9 cellular contexts compared by ENCODE assay signal in the genomic region with DNA sequence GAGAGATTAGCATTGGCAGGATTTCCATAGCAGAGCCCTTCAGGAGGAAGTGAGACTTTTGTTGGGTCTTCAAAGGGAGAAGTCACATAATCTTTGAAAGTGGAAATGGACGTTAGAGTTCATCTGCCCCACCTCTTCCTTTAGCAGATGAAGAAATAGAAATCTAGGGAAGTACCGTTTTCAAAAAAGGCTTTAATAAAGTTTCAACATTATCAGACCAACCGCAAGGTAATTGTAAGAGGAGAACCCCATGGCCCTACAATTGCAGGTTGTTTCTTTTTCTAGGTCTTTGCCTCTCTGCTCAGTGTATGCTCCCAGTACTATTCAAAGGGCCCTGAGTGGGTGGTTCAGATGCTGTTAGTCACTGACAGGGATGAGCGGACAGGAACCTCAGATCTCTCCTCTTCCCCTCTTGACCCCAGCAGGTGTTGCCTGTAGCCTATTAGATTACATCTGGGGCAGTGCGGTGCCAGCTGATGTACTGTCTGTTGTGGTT. TPM values are rescaled to one million over a fixed set of nuclear protein-coding genes. Genes with fewer than 3 reads are reported as not detected.
A peak's percentile ranks its signal among the peaks of the same experiment; 100 is the strongest.
DNase-seq lines count a peak whose midpoint lies in the region; ATAC-seq, FAIRE-seq and TF ChIP-seq lines count a peak whose summit lies in the region.
"Had no signal": no experiment of that assay in that cellular context is flagged by ENCODE, and none has a peak within 500 bp of the region (broad histone marks: within the 10 kb centered on the region; RNA-seq: fewer than 3 reads in every experiment).

No MANE protein-coding gene starts in this region.

- DNase-seq in activated CD8-positive, alpha-beta T cell treated with anti-CD3 and anti-CD28 coated beads for 36 hours: peak; percentile 36
- DNase-seq in activated CD8-positive, alpha-beta T cell treated with anti-CD3 and anti-CD28 coated beads, Interleukin-2, amount 10 ng/mL, durations not matched to agents 7 days and 5 days: no peak
- DNase-seq in NOMO-1 (lab: John Stamatoyannopoulos, UW; ENCODE audit: unreplicated experiment in 2 of 2): peak; percentile 94 to 99
- no peak for DNase-seq in stimulated activated effector memory CD8-positive, alpha-beta T cell treated with anti-CD3 and anti-CD28 coated beads, Interleukin-12 subunit alpha, Interleukin-12 subunit beta, amount 100 ng/mL, for 72 hours (ENCODE audit: low spot score in 2 of 2)
- DNase-seq in endodermal cell: no peak
- DNase-seq in NCI-H1048 (lab: John Stamatoyannopoulos, UW): no peak
- no peak for DNase-seq in small intestine
- DNase-seq: stimulated activated naive CD4-positive, alpha-beta T cell had no signal

- H3K36me3 ChIP-seq in endodermal cell (ENCODE audit: control insufficient read depth, insufficient read depth, low read length) (no peaks in the 10 kb centered on the region), small intestine (ENCODE audit: control insufficient read depth in 2 of 2, insufficient read depth in 2 of 2, low read length in 2 of 2) (no peaks in the 10 kb centered on the region)

- POLR2A ChIA-PET in activated CD8-positive, alpha-beta T cell treated with anti-CD3 and anti-CD28 coated beads for 36 hours (lab: Charles Lee): no interaction called here
- POLR2A ChIA-PET in activated CD8-positive, alpha-beta T cell treated with anti-CD3 and anti-CD28 coated beads, Interleukin-2, amount 10 ng/mL, durations not matched to agents 7 days and 5 days (lab: Charles Lee): no interaction called here

- peak; percentile 76 for ATAC-seq in activated CD8-positive, alpha-beta T cell treated with anti-CD3 and anti-CD28 coated beads for 36 hours
- ATAC-seq in activated CD8-positive, alpha-beta T cell treated with anti-CD3 and anti-CD28 coated beads, Interleukin-2, amount 10 ng/mL, durations not matched to agents 7 days and 5 days: no peak
- ATAC-seq in HG02938 (IDR thresholded peaks at IDR 0.05; ENCODE audit: unreplicated experiment): peak; percentile 92
- peak; percentile 62 for ATAC-seq in stimulated activated effector memory CD8-positive, alpha-beta T cell treated with anti-CD3 and anti-CD28 coated beads, Interleukin-12 subunit alpha, Interleukin-12 subunit beta, amount 100 ng/mL, for 72 hours

- peaks cover 3% of the 10 kb centered on the region for H3K4me1 Mint-ChIP-seq in activated CD8-positive, alpha-beta T cell treated with anti-CD3 and anti-CD28 coated beads for 36 hours (ENCODE audit: low read depth)
- no peaks in the 10 kb centered on the region for H3K4me1 Mint-ChIP-seq in activated CD8-positive, alpha-beta T cell treated with anti-CD3 and anti-CD28 coated beads, Interleukin-2, amount 10 ng/mL, durations not matched to agents 7 days and 5 days (ENCODE audit: low read depth)
- H3K4me1 Mint-ChIP-seq in stimulated activated effector memory CD8-positive, alpha-beta T cell treated with anti-CD3 and anti-CD28 coated beads, Interleukin-12 subunit alpha, Interleukin-12 subunit beta, amount 100 ng/mL, for 72 hours: no peaks in the 10 kb centered on the region
- H3K4me1 Mint-ChIP-seq in endodermal cell: peaks cover 23% of the 10 kb centered on the region

- H3K27ac ChIP-seq in endodermal cell (ENCODE audit: low read depth, low read length): no peak overlapping the region
- H3K27ac ChIP-seq in small intestine (ENCODE audit: low read depth in 1 of 2, low read length in 1 of 2): no peak overlapping the region

- H3K4me3 ChIP-seq in endodermal cell (ENCODE audit: low read length): no peak overlapping the region
- no peak overlapping the region for H3K4me3 ChIP-seq in small intestine (ENCODE audit: low read depth in 1 of 2, low read length in 2 of 2)

- H3K9me3 ChIP-seq in endodermal cell (ENCODE audit: control insufficient read depth, low read length) (no peaks in the 10 kb centered on the region), small intestine (ENCODE audit: control insufficient read depth, low read depth) (no peaks in the 10 kb centered on the region)

- H3K9ac ChIP-seq in endodermal cell (ENCODE audit: extremely low read depth, low read length, poor library complexity, severe bottlenecking): no peak overlapping the region

- no peak for FAIRE-seq in small intestine (lab: Jason Lieb, UNC)

- no peak overlapping the region for H3K4me3 Mint-ChIP-seq in activated CD8-positive, alpha-beta T cell treated with anti-CD3 and anti-CD28 coated beads for 36 hours
- no peak overlapping the region for H3K4me3 Mint-ChIP-seq in activated CD8-positive, alpha-beta T cell treated with anti-CD3 and anti-CD28 coated beads, Interleukin-2, amount 10 ng/mL, durations not matched to agents 7 days and 5 days
- no peak overlapping the region for H3K4me3 Mint-ChIP-seq in stimulated activated effector memory CD8-positive, alpha-beta T cell treated with anti-CD3 and anti-CD28 coated beads, Interleukin-12 subunit alpha, Interleukin-12 subunit beta, amount 100 ng/mL, for 72 hours
- no peak overlapping the region for H3K4me3 Mint-ChIP-seq in endodermal cell

- CTCF ChIA-PET in activated CD8-positive, alpha-beta T cell treated with anti-CD3 and anti-CD28 coated beads for 36 hours (lab: Charles Lee): no interaction called here
- CTCF ChIA-PET in activated CD8-positive, alpha-beta T cell treated with anti-CD3 and anti-CD28 coated beads, Interleukin-2, amount 10 ng/mL, durations not matched to agents 7 days and 5 days (lab: Charles Lee): no interaction called here

- H3K27me3 ChIP-seq in endodermal cell (ENCODE audit: control insufficient read depth, insufficient read depth, low read length, poor library complexity, severe bottlenecking) (no peaks in the 10 kb centered on the region), small intestine (ENCODE audit: control insufficient read depth in 2 of 2, insufficient read depth in 2 of 2, low read length in 2 of 2) (no peaks in the 10 kb centered on the region)

- no peaks in the 10 kb centered on the region for H3K27me3 Mint-ChIP-seq in activated CD8-positive, alpha-beta T cell treated with anti-CD3 and anti-CD28 coated beads for 36 hours
- H3K27me3 Mint-ChIP-seq in activated CD8-positive, alpha-beta T cell treated with anti-CD3 and anti-CD28 coated beads, Interleukin-2, amount 10 ng/mL, durations not matched to agents 7 days and 5 days (ENCODE audit: low read depth): no peaks in the 10 kb centered on the region
- no peaks in the 10 kb centered on the region for H3K27me3 Mint-ChIP-seq in endodermal cell (ENCODE audit: insufficient read depth)

- H3K4me1 ChIP-seq in endodermal cell (ENCODE audit: control insufficient read depth, insufficient read depth, low read length) (peaks cover 2% of the 10 kb centered on the region), small intestine (ENCODE audit: control insufficient read depth in 2 of 2, insufficient read depth in 1 of 2, low read depth in 1 of 2, low read length in 1 of 2) (no peaks in the 10 kb centered on the region)

- 90 to 100% methylated on average over 1 to 2 of the region's 5 CpGs for WGBS in endodermal cell (ENCODE audit: insufficient coverage in 1 of 2, insufficient read length in 1 of 2), 2 experiments
- 67 to 76% (median 69%) methylated on average over 5 of the region's 5 CpGs for WGBS in small intestine, 3 donors

- peaks cover 2% of the 10 kb centered on the region for H3K9me3 Mint-ChIP-seq in activated CD8-positive, alpha-beta T cell treated with anti-CD3 and anti-CD28 coated beads for 36 hours
- no peaks in the 10 kb centered on the region for H3K9me3 Mint-ChIP-seq in activated CD8-positive, alpha-beta T cell treated with anti-CD3 and anti-CD28 coated beads, Interleukin-2, amount 10 ng/mL, durations not matched to agents 7 days and 5 days (ENCODE audit: insufficient read depth)
- no peaks in the 10 kb centered on the region for H3K9me3 Mint-ChIP-seq in stimulated activated effector memory CD8-positive, alpha-beta T cell treated with anti-CD3 and anti-CD28 coated beads, Interleukin-12 subunit alpha, Interleukin-12 subunit beta, amount 100 ng/mL, for 72 hours
- H3K9me3 Mint-ChIP-seq in endodermal cell: peaks cover 29% of the 10 kb centered on the region

- intact Hi-C loops in activated CD8-positive, alpha-beta T cell treated with anti-CD3 and anti-CD28 coated beads for 36 hours (cut with micrococcal nuclease): no loop called here

- H3K36me3 Mint-ChIP-seq in activated CD8-positive, alpha-beta T cell treated with anti-CD3 and anti-CD28 coated beads for 36 hours (ENCODE audit: low read depth): peaks cover 2% of the 10 kb centered on the region
- no peaks in the 10 kb centered on the region for H3K36me3 Mint-ChIP-seq in activated CD8-positive, alpha-beta T cell treated with anti-CD3 and anti-CD28 coated beads, Interleukin-2, amount 10 ng/mL, durations not matched to agents 7 days and 5 days (ENCODE audit: low read depth)
- no peaks in the 10 kb centered on the region for H3K36me3 Mint-ChIP-seq in stimulated activated effector memory CD8-positive, alpha-beta T cell treated with anti-CD3 and anti-CD28 coated beads, Interleukin-12 subunit alpha, Interleukin-12 subunit beta, amount 100 ng/mL, for 72 hours
- H3K36me3 Mint-ChIP-seq in endodermal cell (ENCODE audit: low read depth): peaks cover 6% of the 10 kb centered on the region

- no peak overlapping the region for H3K27ac Mint-ChIP-seq in activated CD8-positive, alpha-beta T cell treated with anti-CD3 and anti-CD28 coated beads for 36 hours
- no peak overlapping the region for H3K27ac Mint-ChIP-seq in activated CD8-positive, alpha-beta T cell treated with anti-CD3 and anti-CD28 coated beads, Interleukin-2, amount 10 ng/mL, durations not matched to agents 7 days and 5 days
- no peak overlapping the region for H3K27ac Mint-ChIP-seq in stimulated activated effector memory CD8-positive, alpha-beta T cell treated with anti-CD3 and anti-CD28 coated beads, Interleukin-12 subunit alpha, Interleukin-12 subunit beta, amount 100 ng/mL, for 72 hours
- H3K27ac Mint-ChIP-seq in endodermal cell: no peak overlapping the region

- no peak for TF ChIP-seq CTCF in activated CD8-positive, alpha-beta T cell treated with anti-CD3 and anti-CD28 coated beads for 36 hours (IDR thresholded peaks at IDR 0.05)
- no peak for TF ChIP-seq CTCF in endodermal cell (conservative IDR thresholded peaks at IDR 0.05)

RNA-seq across cellular contexts. Expression of gene AP1S2, which starts 48.6 kb away (rescaled TPM):
- 10 to 100 TPM; 22.6 to 28.8 TPM for total RNA-seq in activated CD8-positive, alpha-beta T cell treated with anti-CD3 and anti-CD28 coated beads for 36 hours
- 10 to 100 TPM; 33.9 to 35.9 TPM for total RNA-seq in activated CD8-positive, alpha-beta T cell treated with anti-CD3 and anti-CD28 coated beads, Interleukin-2, amount 10 ng/mL, durations not matched to agents 7 days and 5 days
- 100 to 1,000 TPM; 133 to 220 TPM for total RNA-seq in endodermal cell
- 128 TPM for polyA plus RNA-seq in endodermal cell (2013, experiment 1 of 2)
- 136 TPM for polyA plus RNA-seq in endodermal cell (2013, experiment 2 of 2)
- 10 to 100 TPM in 1 of 3 donors, 1 to 10 TPM in 2; 8.6 to 19.1 (median 9.8) TPM for polyA plus RNA-seq in small intestine

Comparison
In these comparisons a context has a peak if more than half of its experiments do, and no peak if none do; other contexts are left out.
1. DNase-seq: peak in activated CD8-positive, alpha-beta T cell treated with anti-CD3 and anti-CD28 coated beads for 36 hours (single experiment) and NOMO-1 (2 of 2); none in activated CD8-positive, alpha-beta T cell treated with anti-CD3 and anti-CD28 coated beads, Interleukin-2, amount 10 ng/mL, durations not matched to agents 7 days and 5 days (single experiment), stimulated activated effector memory CD8-positive, alpha-beta T cell treated with anti-CD3 and anti-CD28 coated beads, Interleukin-12 subunit alpha, Interleukin-12 subunit beta, amount 100 ng/mL, for 72 hours (0 of 2), endodermal cell (single experiment), NCI-H1048 (single experiment) and small intestine (single experiment).